Comparison of ENCODE assay signal across 14 cellular contexts in the genomic region with DNA sequence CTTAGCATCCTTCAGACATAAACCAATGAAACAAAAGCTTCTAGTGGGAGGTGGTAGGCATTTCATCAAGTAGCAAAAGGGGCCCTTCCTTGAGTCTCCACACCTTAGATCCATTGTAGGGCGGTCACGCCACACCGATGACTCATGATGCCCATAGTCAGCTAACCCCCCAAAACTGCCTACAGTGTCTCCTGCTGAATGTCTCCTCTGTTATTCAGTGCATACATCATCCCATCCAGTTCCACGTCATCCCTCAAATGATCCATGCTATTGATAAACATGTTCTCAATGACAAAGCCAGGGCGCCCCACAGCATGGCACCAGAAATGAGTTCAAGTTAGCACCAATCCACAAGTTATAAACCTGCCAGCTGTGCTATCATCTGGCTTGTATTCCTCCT. TPM values are rescaled to one million over a fixed set of nuclear protein-coding genes. Genes with fewer than 3 reads are reported as not detected.
A peak's percentile ranks its signal among the peaks of the same experiment; 100 is the strongest.
DNase-seq lines count a peak whose midpoint lies in the region; ATAC-seq and TF ChIP-seq lines count a peak whose summit lies in the region.
"Had no signal": no experiment of that assay in that cellular context is flagged by ENCODE, and none has a peak within 500 bp of the region (broad histone marks: within the 10 kb centered on the region; RNA-seq: fewer than 3 reads in every experiment).

No MANE protein-coding gene starts in this region.

- no peak for TF ChIP-seq POLR2A in Peyer's patch (IDR thresholded peaks at IDR 0.05)

- H3K4me3 ChIP-seq in CD4-positive, CD25-positive, alpha-beta regulatory T cell (ENCODE audit: low read depth, low read length), result no peak overlapping the region
- no peak overlapping the region for H3K4me3 ChIP-seq in Peyer's patch
- H3K4me3 ChIP-seq: GM23338 had no signal

- no peak for ATAC-seq in CD4-positive, CD25-positive, alpha-beta regulatory T cell (ENCODE audit: low read depth in 2 of 2)
- ATAC-seq in foreskin keratinocyte (peak; percentile 18), naive B cell (ENCODE audit: low read depth in 2 of 2) (no peak), HG03469 (IDR thresholded peaks at IDR 0.05; ENCODE audit: unreplicated experiment) (no peak)

- H3K9me3 Mint-ChIP-seq in CD4-positive, CD25-positive, alpha-beta regulatory T cell, result no peaks in the 10 kb centered on the region
- H3K9me3 Mint-ChIP-seq in naive B cell, result no peaks in the 10 kb centered on the region
- H3K9me3 Mint-ChIP-seq: GM23338, IgD-negative memory B cell had no signal

- H3K36me3 ChIP-seq in CD4-positive, CD25-positive, alpha-beta regulatory T cell (ENCODE audit: control insufficient read depth, insufficient read depth, low read length), result no peaks in the 10 kb centered on the region
- H3K36me3 ChIP-seq in Peyer's patch, result no peaks in the 10 kb centered on the region

- H3K27ac Mint-ChIP-seq in CD4-positive, CD25-positive, alpha-beta regulatory T cell, result peak overlapping the region in 2 of 3 donors; percentile 21 to 54
- peak overlapping the region in 4 of 6 donors; percentile 21 to 64 (median 31) for H3K27ac Mint-ChIP-seq in naive B cell
- H3K27ac Mint-ChIP-seq: B cell, CD14-positive monocyte, GM23338, H9, IgD-negative memory B cell had no signal

- H3K9me3 ChIP-seq in CD4-positive, CD25-positive, alpha-beta regulatory T cell (ENCODE audit: control insufficient read depth in 2 of 2, low read length in 2 of 2), result no peaks in the 10 kb centered on the region
- no peaks in the 10 kb centered on the region for H3K9me3 ChIP-seq in Peyer's patch

- no peak for TF ChIP-seq CTCF in foreskin keratinocyte (conservative IDR thresholded peaks at IDR 0.05)
- no peak for TF ChIP-seq CTCF in Peyer's patch (IDR thresholded peaks at IDR 0.05)

- H3K4me1 ChIP-seq in CD4-positive, CD25-positive, alpha-beta regulatory T cell (ENCODE audit: control insufficient read depth, insufficient read depth, low read length, poor library complexity, severe bottlenecking), result peaks cover 1% of the 10 kb centered on the region
- H3K4me1 ChIP-seq in foreskin keratinocyte (no peaks in the 10 kb centered on the region), Peyer's patch (no peaks in the 10 kb centered on the region)

- no peak for DNase-seq in CD4-positive, CD25-positive, alpha-beta regulatory T cell
- peak; percentile 12 for DNase-seq in HT1080 (ENCODE audit: low read depth)
- DNase-seq in foreskin keratinocyte, result no peak
- DNase-seq in naive B cell, result no peak
- DNase-seq in HuH-7 (ENCODE audit: low spot score), result no peak
- no peak for DNase-seq in Peyer's patch
- no peak for DNase-seq in ACHN
- DNase-seq: DMS79 had no signal

- no peak overlapping the region for H3K4me3 Mint-ChIP-seq in CD4-positive, CD25-positive, alpha-beta regulatory T cell
- no peak overlapping the region for H3K4me3 Mint-ChIP-seq in naive B cell
- H3K4me3 Mint-ChIP-seq: B cell, CD14-positive monocyte, GM23338, H9 had no signal

- no peaks in the 10 kb centered on the region for H3K4me1 Mint-ChIP-seq in CD4-positive, CD25-positive, alpha-beta regulatory T cell
- peaks cover 0 to 3% (median 2%) of the 10 kb centered on the region in 3 donors for H3K4me1 Mint-ChIP-seq in naive B cell

- H3K27ac ChIP-seq in CD4-positive, CD25-positive, alpha-beta regulatory T cell (ENCODE audit: insufficient read depth, low read length, poor library complexity, severe bottlenecking), result no peak overlapping the region
- H3K27ac ChIP-seq in foreskin keratinocyte (no peak overlapping the region), Peyer's patch (no peak overlapping the region)

- peaks cover 7% of the 10 kb centered on the region for H3K27me3 ChIP-seq in CD4-positive, CD25-positive, alpha-beta regulatory T cell (ENCODE audit: control insufficient read depth, insufficient read depth, low read length)
- H3K27me3 ChIP-seq in foreskin keratinocyte, result no peaks in the 10 kb centered on the region
- H3K27me3 ChIP-seq in Peyer's patch, result no peaks in the 10 kb centered on the region

- H3K27me3 Mint-ChIP-seq in CD4-positive, CD25-positive, alpha-beta regulatory T cell, result peaks cover 29% of the 10 kb centered on the region
- H3K27me3 Mint-ChIP-seq in naive B cell, result peaks cover 22 to 27% (median 27%) of the 10 kb centered on the region in 3 donors

- in situ Hi-C loops in ACHN (cut with HindIII; ENCODE audit: low pct_ligation_motif_present, low pct_unique_long_range_greater_than_20kb, low sequenced_read_pairs), result no loop called here

- H3K36me3 Mint-ChIP-seq in CD4-positive, CD25-positive, alpha-beta regulatory T cell, result no peaks in the 10 kb centered on the region
- H3K36me3 Mint-ChIP-seq in naive B cell, result no peaks in the 10 kb centered on the region
- H3K36me3 Mint-ChIP-seq: CD14-positive monocyte, IgD-negative memory B cell had no signal

RNA-seq across cellular contexts. Expression of gene ACKR3, which starts 57.4 kb away (rescaled TPM):
- 3.0 TPM for total RNA-seq in CD4-positive, CD25-positive, alpha-beta regulatory T cell
- polyA plus RNA-seq in CD4-positive, CD25-positive, alpha-beta regulatory T cell, result 1 to 10 TPM; 3.9 to 7.9 (median 5.5) TPM
- total RNA-seq in HT1080 (2014; rRNA removed; shearing (Covaris generic)), result not detected in 2 replicates
- polyA plus RNA-seq in HT1080 (2015; cell fraction: cytosol; rRNA removed), result 0.29 and 0.51 TPM in 2 replicates
- polyA plus RNA-seq in HT1080 (2015; cell fraction: nucleus; rRNA removed), result 0.14 and 0.54 TPM in 2 replicates
- total RNA-seq in foreskin keratinocyte (1.8 and 2.8 TPM in 2 replicates), Peyer's patch (10 to 100 TPM in 3 of 4 donors, 1 to 10 TPM in 1; 6.3 to 49.5 (median 22.2) TPM)
- polyA plus RNA-seq in foreskin keratinocyte (1.3 and 1.6 TPM in 2 replicates), naive B cell (ENCODE audit: low read depth in 6 of 6) (1 to 10 TPM in 5 of 6 donors, under 1 TPM in 1; 0.28 to 3.4 (median 2.0) TPM)
